ENCODE assay signal across 13 cellular contexts in genomic region chr20:44038681-44039123, GRCh38.
DNase-seq lines count a peak whose midpoint lies in the region; TF ChIP-seq lines count a peak whose summit lies in the region.
"Had no signal": no experiment of that assay in that cellular context is flagged by ENCODE, and none has a peak within 500 bp of the region (broad histone marks: within the 10 kb centered on the region; RNA-seq: fewer than 3 reads in every experiment).

No MANE protein-coding gene starts in this region.

- TF ChIP-seq EP300 in esophagus muscularis mucosa (IDR thresholded peaks at IDR 0.05) (no peak), ovary (IDR thresholded peaks at IDR 0.05) (no peak)

- CTCF ChIA-PET in GM10248 (lab: Yijun Ruan, JAX): no interaction called here

- intact Hi-C loops in esophagus muscularis mucosa (cut with DNase I): no loop called here
- intact Hi-C loops in posterior cingulate gyrus (cut with DNase I): no loop called here
- intact Hi-C loops in ovary (cut with DNase I): no loop called here

- peak; percentile 12 for DNase-seq in ELF-1 (ENCODE audit: low read depth, low spot score)
- DNase-seq in NCI-H2107 (lab: John Stamatoyannopoulos, UW): peak; percentile 48
- peak; percentile 82 for DNase-seq in esophagus muscularis mucosa (ENCODE audit: extremely low spot score)
- DNase-seq in posterior cingulate gyrus: peak; percentile 24 to 96 (median 78)
- no peak for DNase-seq in GM10248 (ENCODE audit: extremely low spot score)
- no peak for DNase-seq in ovary
- DNase-seq in NK-92 (lab: John Stamatoyannopoulos, UW; ENCODE audit: unreplicated experiment): no peak
- DNase-seq: activated naive CD4-positive, alpha-beta T cell treated with Interleukin-2 at 50 U/mL for 16 hours; heart right ventricle; NCI-H1694 treated with DMSO at 0.1 percent for 48 hours; SIG-M5; transverse colon had no signal

- WGBS in esophagus muscularis mucosa: 16% methylated on average over 15 of the region's 15 CpGs
- WGBS in ovary, 3 donors: 8 to 11% (median 9%) methylated on average over 15 of the region's 15 CpGs

- H3K4me1 ChIP-seq in esophagus muscularis mucosa (peaks cover 0 to 12% (median 8%) of the 10 kb centered on the region in 4 donors), ovary (ENCODE audit: insufficient read depth) (no peaks in the 10 kb centered on the region)
- H3K4me1 ChIP-seq: Caco-2, transverse colon had no signal

- TF ChIP-seq POLR2A in esophagus muscularis mucosa (IDR thresholded peaks at IDR 0.05; ENCODE audit: low read depth) (no peak), ovary (IDR thresholded peaks at IDR 0.05) (no peak)

- H3K27me3 ChIP-seq in esophagus muscularis mucosa: no peaks in the 10 kb centered on the region
- no peaks in the 10 kb centered on the region for H3K27me3 ChIP-seq in ovary

- H3K36me3 ChIP-seq in esophagus muscularis mucosa (no peaks in the 10 kb centered on the region), ovary (no peaks in the 10 kb centered on the region)
- H3K36me3 ChIP-seq: heart right ventricle, transverse colon had no signal

- H3K27ac ChIP-seq in esophagus muscularis mucosa (replicated peaks in 1 of 4) (no peak overlapping the region), ovary (no peak overlapping the region)
- H3K27ac ChIP-seq: heart right ventricle, transverse colon had no signal

- TF ChIP-seq CTCF in esophagus muscularis mucosa (IDR thresholded peaks at IDR 0.05) (no peak), GM10248 (IDR thresholded peaks at IDR 0.05; ENCODE audit: control extremely low read depth, extremely low read depth, low read depth, missing control alignments) (no peak), ovary (IDR thresholded peaks at IDR 0.05) (no peak)

- H3K9me3 ChIP-seq in esophagus muscularis mucosa (no peaks in the 10 kb centered on the region), ovary (no peaks in the 10 kb centered on the region)
- H3K9me3 ChIP-seq: Caco-2, heart right ventricle, transverse colon had no signal

- POLR2A ChIA-PET in GM10248 (lab: Yijun Ruan, JAX): no interaction called here

- H3K4me3 ChIP-seq in esophagus muscularis mucosa (no peak overlapping the region), ovary (no peak overlapping the region)
- H3K4me3 ChIP-seq: heart right ventricle, transverse colon had no signal

Comparison
In these comparisons a context has a peak if more than half of its experiments do, and no peak if none do; other contexts are left out.
1. DNase-seq: peak in ELF-1 (single experiment), NCI-H2107 (single experiment), esophagus muscularis mucosa (single experiment) and posterior cingulate gyrus (10 of 10); none in GM10248 (single experiment), ovary (0 of 5) and NK-92 (single experiment).